Comparison of ENCODE assay signal across 8 cellular contexts in genomic region chr11:108417559-108417958, GRCh38. TPM values are rescaled to one million over a fixed set of nuclear protein-coding genes. Genes with fewer than 3 reads are reported as not detected.
DNase-seq lines count a peak whose midpoint lies in the region; ATAC-seq and TF ChIP-seq lines count a peak whose summit lies in the region.
"Not testable (repeated sequence)": the region's sequence is repeated elsewhere in the genome, so short reads cannot be mapped to it uniquely, and the experiment has no call there.

No MANE protein-coding gene starts in this region.

- H2BK20ac ChIP-seq in H9 (ENCODE audit: low read depth, low read length, poor library complexity, severe bottlenecking) = not testable (repeated sequence)

- not testable (repeated sequence) for ATAC-seq in activated T-cell treated with anti-CD3 and anti-CD28 coated beads, Interleukin-2, amount 50 U/mL, for 72 hours (replicated peaks in 1 of 2)
- peak; percentile 31 for ATAC-seq in memory B cell (ENCODE audit: low read depth)

- H3K27ac ChIP-seq in H9 (ENCODE audit: insufficient read length, low read depth, low read length) = not testable (repeated sequence)

- not testable (repeated sequence) for H3K36me3 Mint-ChIP-seq in Caco-2 (ENCODE audit: insufficient read depth, unreplicated experiment); H9 (ENCODE audit: insufficient read depth in 1 of 3, low read depth in 3 of 3); activated T-cell treated with anti-CD3 and anti-CD28 coated beads, Interleukin-2, amount 50 U/mL, for 72 hours (ENCODE audit: insufficient read depth in 2 of 2); memory B cell

- H3K9me3 Mint-ChIP-seq in Caco-2 (ENCODE audit: unreplicated experiment); activated T-cell treated with anti-CD3 and anti-CD28 coated beads, Interleukin-2, amount 50 U/mL, for 72 hours; memory B cell: not testable (repeated sequence)
- H3K9me3 Mint-ChIP-seq in H9 = peaks cover 9 to 19% of the 10 kb centered on the region in 2 experiments; a peak in 3 of 5 replicates

- H3T11ph ChIP-seq in H9 (ENCODE audit: low read length) = not testable (repeated sequence)

- not testable (repeated sequence) for H3K36me3 ChIP-seq in Caco-2 (ENCODE audit: control insufficient read depth, insufficient read depth, low read length)

- H3K4me1 Mint-ChIP-seq in Caco-2 (ENCODE audit: low read depth, unreplicated experiment); H9; activated T-cell treated with anti-CD3 and anti-CD28 coated beads, Interleukin-2, amount 50 U/mL, for 72 hours (ENCODE audit: low read depth); memory B cell: not testable (repeated sequence)

- not testable (repeated sequence) for H3K27ac Mint-ChIP-seq in Caco-2 (ENCODE audit: unreplicated experiment); activated T-cell treated with anti-CD3 and anti-CD28 coated beads, Interleukin-2, amount 50 U/mL, for 72 hours; memory B cell
- H3K27ac Mint-ChIP-seq in H9 = peak overlapping the region in 2 of 3 experiments; percentile 15 to 51; a peak in 3 of 7 replicates

- H4K8ac ChIP-seq in H9 (replicated peaks; ENCODE audit: insufficient read length, low read depth, low read length) = not testable (repeated sequence)

- DNase-seq in Caco-2 = peak; percentile 83 to 84
- peak; percentile 30 for DNase-seq in H9
- peak; percentile 23 for DNase-seq in NCI-H460 (ENCODE audit: extremely low read depth, low read depth)
- peak in 3 of 5 donors; percentile 5 to 20 (median 12) for DNase-seq in T-helper 1 cell
- DNase-seq in activated T-cell treated with anti-CD3 and anti-CD28 coated beads, Interleukin-2, amount 50 U/mL, for 72 hours = peak; percentile 4 to 14
- peak; percentile 16 to 39 for DNase-seq in erythroblast (lab: John Stamatoyannopoulos, UW)
- peak in 1 of 2 donors; percentile 24 for DNase-seq in memory B cell (ENCODE audit: low spot score in 2 of 2)
- DNase-seq in stimulated activated naive CD4-positive, alpha-beta T cell (lab: John Stamatoyannopoulos, UW) = peak in 4 of 6 experiments; percentile 1 to 22 (median 20)

- not testable (repeated sequence) for H4K5ac ChIP-seq in H9 (ENCODE audit: insufficient read length, low read depth, low read length)

- not testable (repeated sequence) for H2BK12ac ChIP-seq in H9 (ENCODE audit: insufficient read length, low read depth, low read length)

- CTCF ChIA-PET in Caco-2 (lab: Charles Lee) = not testable (repeated sequence)

- H2AK5ac ChIP-seq in H9 (ENCODE audit: insufficient read length, low read length) = not testable (repeated sequence)

- TF ChIP-seq CTCF in Caco-2 (IDR thresholded peaks at IDR 0.05; ENCODE audit: insufficient read depth in 1 of 2, low read depth in 1 of 2, low read length in 1 of 2, severe bottlenecking in 1 of 2, unreplicated experiment in 1 of 2) (peak; percentile 81 to 84), H9 (conservative IDR thresholded peaks at IDR 0.05) (peak; percentile 38; the same call in 2 of the 3 replicates)

- not testable (repeated sequence) for H2BK5ac ChIP-seq in H9 (ENCODE audit: insufficient read length, low read length)

- not testable (repeated sequence) for H3K79me2 ChIP-seq in H9 (ENCODE audit: insufficient read depth, low read length)

- not testable (repeated sequence) for H3K4me3 Mint-ChIP-seq in Caco-2 (ENCODE audit: unreplicated experiment); H9; activated T-cell treated with anti-CD3 and anti-CD28 coated beads, Interleukin-2, amount 50 U/mL, for 72 hours; memory B cell

- POLR2A ChIA-PET in Caco-2 (lab: Charles Lee) = not testable (repeated sequence)

- not testable (repeated sequence) for BruUV-seq in Caco-2 (replicated peaks; lab: Mats Ljungman, UMichigan)

- not testable (repeated sequence) for H3K79me1 ChIP-seq in H9 (ENCODE audit: insufficient read depth, low read depth, low read length, poor library complexity, severe bottlenecking)

- H3K9me3 ChIP-seq in Caco-2 = peaks cover 11% of the 10 kb centered on the region
- not testable (repeated sequence) for H3K9me3 ChIP-seq in H9 (ENCODE audit: control insufficient read depth, low read depth, low read length)

- not testable (repeated sequence) for H2BK120ac ChIP-seq in H9 (ENCODE audit: low read depth, low read length, poor library complexity, severe bottlenecking)

- not testable (repeated sequence) for TF ChIP-seq POLR2A in erythroblast (IDR thresholded peaks at IDR 0.05; ENCODE audit: low read length)

- not testable (repeated sequence) for H3K23ac ChIP-seq in H9 (ENCODE audit: insufficient read length, low read depth, low read length)

- H3K9ac ChIP-seq in H9 (ENCODE audit: extremely low read depth, insufficient read length, low read length) = not testable (repeated sequence)

- not testable (repeated sequence) for H4K91ac ChIP-seq in H9 (ENCODE audit: insufficient read length, low read depth, low read length)

- H3K4me1 ChIP-seq in Caco-2; H9 (ENCODE audit: insufficient read depth, low read length): not testable (repeated sequence)

- H4K20me1 ChIP-seq in H9 (ENCODE audit: control insufficient read depth, insufficient read depth, insufficient read length) = not testable (repeated sequence)

- H3K27me3 Mint-ChIP-seq in Caco-2 (ENCODE audit: insufficient read depth, unreplicated experiment); H9 (ENCODE audit: low read depth); activated T-cell treated with anti-CD3 and anti-CD28 coated beads, Interleukin-2, amount 50 U/mL, for 72 hours (ENCODE audit: low read depth); memory B cell: not testable (repeated sequence)

- H3K23me2 ChIP-seq in H9 (ENCODE audit: insufficient read length, low read depth, low read length, poor library complexity, severe bottlenecking) = not testable (repeated sequence)

- H3K4ac ChIP-seq in H9 (ENCODE audit: low read depth, low read length) = not testable (repeated sequence)

- H3K4me2 ChIP-seq in H9 (ENCODE audit: insufficient read depth, insufficient read length, low read length) = not testable (repeated sequence)

- not testable (repeated sequence) for H3K18ac ChIP-seq in H9 (ENCODE audit: insufficient read length, low read depth, low read length)

- intact Hi-C loops in Caco-2 (cut with micrococcal nuclease; ENCODE audit: unreplicated experiment) = loop anchor here (1.0 to 5.0 kb wide), 8 partner anchors 49 to 300 kb away; partner anchors contain the start of genes ATM, C11orf65, EXPH5 and NPAT

- H2BK15ac ChIP-seq in H9 (ENCODE audit: low read depth, low read length) = not testable (repeated sequence)

- no CpG with 5 or more reads among the region's 2 CpGs for WGBS in H9 (ENCODE audit: extremely low coverage, insufficient read length, low lambda C conversion rate)

- not testable (repeated sequence) for H3K14ac ChIP-seq in H9 (ENCODE audit: insufficient read depth, low read length)

- H2AFZ ChIP-seq in H9 (ENCODE audit: low read length) = not testable (repeated sequence)

- H3K27me3 ChIP-seq in Caco-2 (replicated peaks; ENCODE audit: control insufficient read depth, insufficient read depth, low read length); H9 (ENCODE audit: insufficient read depth, low read length): not testable (repeated sequence)

- H3K56ac ChIP-seq in H9 (ENCODE audit: insufficient read length, low read depth, low read length) = not testable (repeated sequence)

- not testable (repeated sequence) for H3K4me3 ChIP-seq in Caco-2 (ENCODE audit: low read depth, low read length)

RNA-seq across cellular contexts. Expression of gene C11orf65, which starts 49.8 kb away (rescaled TPM):
- total RNA-seq in Caco-2 (2022) (0.86 and 1.0 TPM in 2 replicates), H9 (2021) (0.55 and 0.66 TPM in 2 replicates)
- 1.4 TPM in 2 replicates for total RNA-seq in NCI-H460 (2014; rRNA removed; shearing (Covaris generic))
- 0.07 TPM in 1 of 2 replicates, not detected in the other for polyA plus RNA-seq in NCI-H460 (2014; cell fraction: nucleus; rRNA removed)
- total RNA-seq in activated T-cell treated with anti-CD3 and anti-CD28 coated beads, Interleukin-2, amount 50 U/mL, for 72 hours = 1 to 10 TPM; 1.2 to 1.5 TPM
